22 cellular contexts compared by ENCODE assay signal in the genomic region with DNA sequence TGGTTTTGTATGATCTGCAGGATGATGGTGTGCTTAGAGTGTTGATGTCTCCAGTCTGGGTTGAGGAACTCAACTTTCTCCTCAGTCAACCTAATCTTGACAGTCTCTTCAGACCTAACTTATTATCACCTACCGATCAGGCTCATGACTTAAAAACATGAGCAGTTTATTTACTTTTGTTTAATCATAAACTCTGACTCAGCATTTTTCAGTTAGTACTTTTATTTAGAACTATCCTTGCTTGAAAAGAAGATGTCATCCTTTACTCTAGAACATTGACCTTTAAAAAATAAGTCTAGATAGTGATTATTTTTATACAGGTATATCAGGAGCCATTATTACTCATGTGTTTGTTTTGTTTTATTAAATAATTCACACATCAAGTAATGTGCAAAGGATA.
DNase-seq lines count a peak whose midpoint lies in the region; ATAC-seq, FAIRE-seq and TF ChIP-seq lines count a peak whose summit lies in the region.
"Had no signal": no experiment of that assay in that cellular context is flagged by ENCODE, and none has a peak within 500 bp of the region (broad histone marks: within the 10 kb centered on the region; RNA-seq: fewer than 3 reads in every experiment).

No MANE protein-coding gene starts in this region.

- DNase-seq in IMR-90 (no peak), bronchial epithelial cell (ENCODE audit: low read depth) (peak; percentile 38), epithelial cell of esophagus (ENCODE audit: low read depth) (peak; percentile 14), glomerular visceral epithelial cell (ENCODE audit: extremely low spot score) (no peak)
- no peak for DNase-seq in effector CD8-positive, alpha-beta T cell (lab: John Stamatoyannopoulos, UW)
- DNase-seq: AML-193; BE2C; CD4-positive, alpha-beta T cell; CD8-positive, alpha-beta memory T cell; DMS 273 treated with DMSO at 0.1 percent for 48 hours; DMS79; EL; GDM1; HFFc6 had no signal

- dilution Hi-C loops in IMR-90 (cut with HindIII; ENCODE audit: low sequenced_read_pairs, unreplicated experiment), result no loop called here

- H3K36me3 ChIP-seq in IMR-90 (ENCODE audit: control insufficient read depth, insufficient read depth, low read length), result no peaks in the 10 kb centered on the region
- H3K36me3 ChIP-seq in bronchial epithelial cell (ENCODE audit: control insufficient read depth, insufficient read depth, low read length), result no peaks in the 10 kb centered on the region
- H3K36me3 ChIP-seq: BE2C; BLaER1 treated with 17β-estradiol and CSF1 and Interleukin-3, amounts not matched to agents 10 nM and 100 nM; HAP-1 had no signal

- H2BK15ac ChIP-seq in IMR-90 (ENCODE audit: low read depth, low read length), result no peak overlapping the region

- no peak for TF ChIP-seq CTCF in IMR-90 (conservative IDR thresholded peaks at IDR 0.05; ENCODE audit: low read depth, low read length)
- no peak for TF ChIP-seq CTCF in bronchial epithelial cell (IDR thresholded peaks at IDR 0.05; ENCODE audit: insufficient read depth, low read length, severe bottlenecking)
- TF ChIP-seq CTCF in epithelial cell of esophagus (IDR thresholded peaks at IDR 0.05; ENCODE audit: insufficient read depth, low read depth, low read length, missing control alignments), result no peak

- ATAC-seq in IMR-90 (ENCODE audit: low read depth) (no peak), GM21526 (IDR thresholded peaks at IDR 0.05; ENCODE audit: low FRiP score, unreplicated experiment) (no peak)
- ATAC-seq: GM12878, GM23338 had no signal

- H4K5ac ChIP-seq in IMR-90 (ENCODE audit: low read depth, low read length), result no peak overlapping the region

- intact Hi-C loops in IMR-90 (cut with micrococcal nuclease), result no loop called here

- no peak overlapping the region for H3K27ac ChIP-seq in IMR-90 (ENCODE audit: insufficient read depth, low read length)
- H3K27ac ChIP-seq: BLaER1 treated with 17β-estradiol and CSF1 and Interleukin-3, amounts not matched to agents 10 nM and 100 nM had no signal

- peaks cover 9% of the 10 kb centered on the region for H3K9me3 ChIP-seq in IMR-90 (ENCODE audit: control insufficient read depth, insufficient read depth, low read length)
- H3K9me3 ChIP-seq: BE2C; BLaER1 treated with 17β-estradiol and CSF1 and Interleukin-3, amounts not matched to agents 10 nM and 100 nM; HAP-1 had no signal

- H3K14ac ChIP-seq in IMR-90 (replicated peaks; ENCODE audit: low read depth, low read length), result no peak overlapping the region

- in situ Hi-C loops in IMR-90 (cut with MboI; ENCODE audit: low sequenced_read_pairs), result no loop called here

- TF ChIP-seq RAD21 in IMR-90 (IDR thresholded peaks at IDR 0.05; ENCODE audit: low read length), result no peak

- CTCF ChIA-PET in IMR-90 (lab: Yijun Ruan, JAX), result no interaction called here

- no peak overlapping the region for H3K4ac ChIP-seq in IMR-90 (ENCODE audit: low read depth, low read length)

- H4K8ac ChIP-seq in IMR-90 (ENCODE audit: low read depth in 2 of 2, low read length in 2 of 2), result no peak overlapping the region

- no peak overlapping the region for H2BK5ac ChIP-seq in IMR-90 (ENCODE audit: low read depth, low read length, poor library complexity, severe bottlenecking)

- TF ChIP-seq POLR2A in IMR-90 (IDR thresholded peaks at IDR 0.05; ENCODE audit: low read depth, low read length), result no peak

- no peak overlapping the region for H3K18ac ChIP-seq in IMR-90 (ENCODE audit: low read depth, low read length)

- BruUV-seq in IMR-90 (replicated peaks; lab: Mats Ljungman, UMichigan), result no TSS peak

- H2AK9ac ChIP-seq in IMR-90 (replicated peaks; ENCODE audit: low read depth, low read length, poor library complexity), result no peak overlapping the region

- H2AFZ ChIP-seq in IMR-90 (replicated peaks; ENCODE audit: low read length, poor library complexity), result no peak overlapping the region
- H2AFZ ChIP-seq: GM23338 had no signal

- no peaks in the 10 kb centered on the region for H3K79me1 ChIP-seq in IMR-90 (ENCODE audit: low read depth in 1 of 2, low read length in 2 of 2)

- no peak overlapping the region for H2BK20ac ChIP-seq in IMR-90 (ENCODE audit: low read depth, low read length)

- H3K23ac ChIP-seq in IMR-90 (ENCODE audit: low read depth, low read length), result no peak overlapping the region

- no peak overlapping the region for H2AK5ac ChIP-seq in IMR-90 (ENCODE audit: low read depth, low read length)

- no peaks in the 10 kb centered on the region for H3K9me1 ChIP-seq in IMR-90 (ENCODE audit: insufficient read depth, low read length)

- no peak overlapping the region for H4K91ac ChIP-seq in IMR-90 (ENCODE audit: insufficient read depth, low read depth, low read length)

- no CpG with 5 or more reads among the region's 1 CpG for WGBS in IMR-90 (ENCODE audit: extremely low coverage in 2 of 2, insufficient read length in 1 of 2), 2 experiments

- H3K4me1 ChIP-seq in IMR-90 (ENCODE audit: control insufficient read depth, insufficient read depth, low read length), result no peaks in the 10 kb centered on the region
- H3K4me1 ChIP-seq: BE2C; BLaER1 treated with 17β-estradiol and CSF1 and Interleukin-3, amounts not matched to agents 10 nM and 100 nM; HAP-1 had no signal

- H3K4me3 ChIP-seq in IMR-90 (ENCODE audit: insufficient read depth, low read depth, low read length) (no peak overlapping the region), bronchial epithelial cell (ENCODE audit: low read depth, low read length) (no peak overlapping the region), epithelial cell of esophagus (ENCODE audit: low read length) (no peak overlapping the region)
- H3K4me3 ChIP-seq: BLaER1 treated with 17β-estradiol and CSF1 and Interleukin-3, amounts not matched to agents 10 nM and 100 nM; GM12878; GM23338; HAP-1 had no signal

- H3K27me3 ChIP-seq in IMR-90 (ENCODE audit: control insufficient read depth, insufficient read depth, low read length) (no peaks in the 10 kb centered on the region), bronchial epithelial cell (ENCODE audit: control insufficient read depth, insufficient read depth, low read length) (no peaks in the 10 kb centered on the region)
- H3K27me3 ChIP-seq: BE2C; BLaER1 treated with 17β-estradiol and CSF1 and Interleukin-3, amounts not matched to agents 10 nM and 100 nM had no signal

- H4K20me1 ChIP-seq in IMR-90 (ENCODE audit: insufficient read depth, low read length), result no peaks in the 10 kb centered on the region
- H4K20me1 ChIP-seq: BLaER1 treated with 17β-estradiol and CSF1 and Interleukin-3, amounts not matched to agents 10 nM and 100 nM had no signal

- H3K9ac ChIP-seq in IMR-90 (ENCODE audit: low read depth, low read length), result no peak overlapping the region
- H3K9ac ChIP-seq: BLaER1 treated with 17β-estradiol and CSF1 and Interleukin-3, amounts not matched to agents 10 nM and 100 nM had no signal

- no peak overlapping the region for H3K56ac ChIP-seq in IMR-90 (ENCODE audit: extremely low read depth, insufficient read depth, low read length)

- no peak overlapping the region for H2BK120ac ChIP-seq in IMR-90 (ENCODE audit: low read depth, low read length)

- no peak overlapping the region for H3K4me2 ChIP-seq in IMR-90 (ENCODE audit: low read depth, low read length)
- H3K4me2 ChIP-seq: BLaER1 treated with 17β-estradiol and CSF1 and Interleukin-3, amounts not matched to agents 10 nM and 100 nM; GM23338 had no signal

- no peak for FAIRE-seq in bronchial epithelial cell (lab: Jason Lieb, UNC)
- FAIRE-seq: D721Med, GM12878, GM19239, H54 had no signal

- POLR2A ChIA-PET in IMR-90 (lab: Charles Lee; ENCODE audit: unreplicated experiment), result no interaction called here

TF ChIP-seq in IMR-90, 13 proteins besides CTCF, POLR2A, EP300 and RAD21:
- peak; percentile 98 for TF ChIP-seq MAFK (IDR thresholded peaks at IDR 0.05; ENCODE audit: low read depth, low read length)
- TF ChIP-seq USF2 (IDR thresholded peaks at IDR 0.05; ENCODE audit: low read depth, low read length), result no peak
- no peak for TF ChIP-seq BHLHE40 (IDR thresholded peaks at IDR 0.05; ENCODE audit: low read depth, low read length)
- TF ChIP-seq NFE2L2 (IDR thresholded peaks at IDR 0.05; ENCODE audit: low read depth, low read length), result peak; percentile 62

Comparison
In these comparisons a context has a peak if more than half of its experiments do, and no peak if none do; other contexts are left out.
1. DNase-seq: peak in bronchial epithelial cell (single experiment) and epithelial cell of esophagus (single experiment); none in IMR-90 (single experiment), effector CD8-positive, alpha-beta T cell (single experiment) and glomerular visceral epithelial cell (single experiment).